Comparison of ENCODE assay signal across 1 cellular context in the genomic region with DNA sequence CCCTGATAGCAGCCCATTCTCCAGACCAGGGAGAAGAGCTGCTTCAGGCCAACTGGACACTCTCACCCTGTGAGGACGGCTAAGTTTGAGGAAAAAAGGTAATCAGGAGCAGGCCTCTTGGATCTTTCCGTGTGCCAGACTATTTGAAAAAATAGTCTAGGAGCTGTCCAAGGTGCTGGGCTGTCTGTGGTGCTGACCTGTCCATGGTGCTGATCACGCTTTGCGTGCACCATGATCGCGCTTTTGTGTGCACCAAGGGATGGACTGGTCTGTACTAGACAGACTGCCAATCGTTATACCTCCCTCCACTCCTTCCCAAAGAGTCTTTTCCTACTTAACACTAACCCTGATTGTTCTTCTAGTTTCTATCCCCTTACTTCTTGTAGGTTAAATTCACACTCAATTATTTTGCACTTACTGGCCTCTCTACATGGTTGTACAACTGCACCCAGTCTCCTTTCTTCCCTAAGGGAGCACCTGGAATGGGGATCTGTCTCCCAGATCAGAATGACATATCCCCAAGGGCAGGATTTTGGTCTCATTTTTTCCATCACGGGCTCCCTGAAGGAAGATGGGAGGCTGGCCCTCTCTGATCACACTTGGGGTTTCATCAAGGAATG.
TF ChIP-seq lines count a peak whose summit lies in the region.

No MANE protein-coding gene starts in this region.

TF ChIP-seq in HepG2, 621 proteins besides CTCF, POLR2A, EP300 and RAD21 (continued from another document and continues in another):
- TF ChIP-seq, protein P1, sequence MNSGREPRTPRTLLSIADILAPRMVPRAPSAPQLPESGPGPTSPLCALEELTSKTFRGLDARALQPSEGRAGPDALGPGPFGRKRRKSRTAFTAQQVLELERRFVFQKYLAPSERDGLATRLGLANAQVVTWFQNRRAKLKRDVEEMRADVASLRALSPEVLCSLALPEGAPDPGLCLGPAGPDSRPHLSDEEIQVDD (CRISPR knock-in tag; IDR thresholded peaks at IDR 0.05; ENCODE audit: borderline replicate concordance): peak; percentile 100
- TF ChIP-seq ZNF383 (CRISPR knock-in tag; IDR thresholded peaks at IDR 0.05; ENCODE audit: borderline replicate concordance) (peak; percentile 81; the same call in 1 of the 2 replicates), NPAS2 (CRISPR knock-in tag; IDR thresholded peaks at IDR 0.05; ENCODE audit: borderline replicate concordance) (peak; percentile 95; the same call in 1 of the 2 replicates), ZFP82 (CRISPR knock-in tag; IDR thresholded peaks at IDR 0.05; ENCODE audit: borderline replicate concordance) (peak; percentile 100), POGZ (CRISPR knock-in tag; IDR thresholded peaks at IDR 0.05) (no peak), ZNF17 (CRISPR knock-in tag; IDR thresholded peaks at IDR 0.05) (peak; percentile 98), ZC3H13 (CRISPR knock-in tag; IDR thresholded peaks at IDR 0.05) (peak; percentile 99), RFXAP (CRISPR knock-in tag; IDR thresholded peaks at IDR 0.05; ENCODE audit: borderline replicate concordance) (peak; percentile 99), HDAC6 (IDR thresholded peaks at IDR 0.05; ENCODE audit: low read depth, low read length) (no peak), ZBTB7B (CRISPR knock-in tag; IDR thresholded peaks at IDR 0.05) (peak; percentile 99), TMF1 (CRISPR knock-in tag; IDR thresholded peaks at IDR 0.05; ENCODE audit: low read depth) (peak; percentile 100), ZNF350 (CRISPR knock-in tag; IDR thresholded peaks at IDR 0.05; ENCODE audit: borderline replicate concordance, low read depth) (peak; percentile 93), ZNF317 (CRISPR knock-in tag; IDR thresholded peaks at IDR 0.05) (peak; percentile 97), ZNF777 (CRISPR knock-in tag; IDR thresholded peaks at IDR 0.05) (peak; percentile 95), KDM3A (CRISPR knock-in tag; IDR thresholded peaks at IDR 0.05; ENCODE audit: low read depth) (peak; percentile 100), ZNF124 (CRISPR knock-in tag; IDR thresholded peaks at IDR 0.05) (peak; percentile 100), ZNF563 (CRISPR knock-in tag; IDR thresholded peaks at IDR 0.05) (peak; percentile 100), ZNF337 (CRISPR knock-in tag; IDR thresholded peaks at IDR 0.05; ENCODE audit: borderline replicate concordance, low read depth) (peak; percentile 99; the same call in 1 of the 2 replicates), ZNF720 (CRISPR knock-in tag; IDR thresholded peaks at IDR 0.05) (peak; percentile 99), ZNF615 (CRISPR knock-in tag; IDR thresholded peaks at IDR 0.05; ENCODE audit: borderline replicate concordance) (peak; percentile 100), ZNF225 (CRISPR knock-in tag; IDR thresholded peaks at IDR 0.05) (peak; percentile 100; the same call in 1 of the 2 replicates), ZNF441 (CRISPR knock-in tag; IDR thresholded peaks at IDR 0.05; ENCODE audit: borderline replicate concordance) (peak; percentile 99), SYNCRIP (IDR thresholded peaks at IDR 0.05; ENCODE audit: insufficient read depth, low read depth, low read length) (no peak), CC2D1A (CRISPR knock-in tag; IDR thresholded peaks at IDR 0.05) (peak; percentile 99), IKZF1 (IDR thresholded peaks at IDR 0.05) (no peak), KDM2A (CRISPR knock-in tag; IDR thresholded peaks at IDR 0.05; ENCODE audit: borderline replicate concordance, low read depth) (peak; percentile 99), SP4 (CRISPR knock-in tag; IDR thresholded peaks at IDR 0.05) (peak; percentile 96), DNMT1 (CRISPR knock-in tag; IDR thresholded peaks at IDR 0.05) (peak; percentile 98; the same call in 1 of the 2 replicates), ZNF546 (CRISPR knock-in tag; conservative IDR thresholded peaks at IDR 0.05) (peak; percentile 100), ASH2L (IDR thresholded peaks at IDR 0.05; ENCODE audit: insufficient read length, low read depth, low read length) (no peak)
- TF ChIP-seq, protein P2, sequence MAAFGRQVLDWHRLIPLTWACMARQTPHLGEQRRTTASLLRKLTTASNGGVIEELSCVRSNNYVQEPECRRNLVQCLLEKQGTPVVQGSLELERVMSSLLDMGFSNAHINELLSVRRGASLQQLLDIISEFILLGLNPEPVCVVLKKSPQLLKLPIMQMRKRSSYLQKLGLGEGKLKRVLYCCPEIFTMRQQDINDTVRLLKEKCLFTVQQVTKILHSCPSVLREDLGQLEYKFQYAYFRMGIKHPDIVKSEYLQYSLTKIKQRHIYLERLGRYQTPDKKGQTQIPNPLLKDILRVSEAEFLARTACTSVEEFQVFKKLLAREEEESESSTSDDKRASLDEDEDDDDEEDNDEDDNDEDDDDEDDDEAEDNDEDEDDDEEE (CRISPR knock-in tag; IDR thresholded peaks at IDR 0.05): peak; percentile 100
- TF ChIP-seq, protein P3, sequence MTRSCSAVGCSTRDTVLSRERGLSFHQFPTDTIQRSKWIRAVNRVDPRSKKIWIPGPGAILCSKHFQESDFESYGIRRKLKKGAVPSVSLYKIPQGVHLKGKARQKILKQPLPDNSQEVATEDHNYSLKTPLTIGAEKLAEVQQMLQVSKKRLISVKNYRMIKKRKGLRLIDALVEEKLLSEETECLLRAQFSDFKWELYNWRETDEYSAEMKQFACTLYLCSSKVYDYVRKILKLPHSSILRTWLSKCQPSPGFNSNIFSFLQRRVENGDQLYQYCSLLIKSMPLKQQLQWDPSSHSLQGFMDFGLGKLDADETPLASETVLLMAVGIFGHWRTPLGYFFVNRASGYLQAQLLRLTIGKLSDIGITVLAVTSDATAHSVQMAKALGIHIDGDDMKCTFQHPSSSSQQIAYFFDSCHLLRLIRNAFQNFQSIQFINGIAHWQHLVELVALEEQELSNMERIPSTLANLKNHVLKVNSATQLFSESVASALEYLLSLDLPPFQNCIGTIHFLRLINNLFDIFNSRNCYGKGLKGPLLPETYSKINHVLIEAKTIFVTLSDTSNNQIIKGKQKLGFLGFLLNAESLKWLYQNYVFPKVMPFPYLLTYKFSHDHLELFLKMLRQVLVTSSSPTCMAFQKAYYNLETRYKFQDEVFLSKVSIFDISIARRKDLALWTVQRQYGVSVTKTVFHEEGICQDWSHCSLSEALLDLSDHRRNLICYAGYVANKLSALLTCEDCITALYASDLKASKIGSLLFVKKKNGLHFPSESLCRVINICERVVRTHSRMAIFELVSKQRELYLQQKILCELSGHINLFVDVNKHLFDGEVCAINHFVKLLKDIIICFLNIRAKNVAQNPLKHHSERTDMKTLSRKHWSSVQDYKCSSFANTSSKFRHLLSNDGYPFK (CRISPR knock-in tag; IDR thresholded peaks at IDR 0.05; ENCODE audit: borderline replicate concordance): peak; percentile 91
- TF ChIP-seq, protein P4, sequence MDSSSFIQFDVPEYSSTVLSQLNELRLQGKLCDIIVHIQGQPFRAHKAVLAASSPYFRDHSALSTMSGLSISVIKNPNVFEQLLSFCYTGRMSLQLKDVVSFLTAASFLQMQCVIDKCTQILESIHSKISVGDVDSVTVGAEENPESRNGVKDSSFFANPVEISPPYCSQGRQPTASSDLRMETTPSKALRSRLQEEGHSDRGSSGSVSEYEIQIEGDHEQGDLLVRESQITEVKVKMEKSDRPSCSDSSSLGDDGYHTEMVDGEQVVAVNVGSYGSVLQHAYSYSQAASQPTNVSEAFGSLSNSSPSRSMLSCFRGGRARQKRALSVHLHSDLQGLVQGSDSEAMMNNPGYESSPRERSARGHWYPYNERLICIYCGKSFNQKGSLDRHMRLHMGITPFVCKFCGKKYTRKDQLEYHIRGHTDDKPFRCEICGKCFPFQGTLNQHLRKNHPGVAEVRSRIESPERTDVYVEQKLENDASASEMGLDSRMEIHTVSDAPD (CRISPR knock-in tag; IDR thresholded peaks at IDR 0.05): peak; percentile 82; the same call in 1 of the 2 replicates
- TF ChIP-seq, protein P5, sequence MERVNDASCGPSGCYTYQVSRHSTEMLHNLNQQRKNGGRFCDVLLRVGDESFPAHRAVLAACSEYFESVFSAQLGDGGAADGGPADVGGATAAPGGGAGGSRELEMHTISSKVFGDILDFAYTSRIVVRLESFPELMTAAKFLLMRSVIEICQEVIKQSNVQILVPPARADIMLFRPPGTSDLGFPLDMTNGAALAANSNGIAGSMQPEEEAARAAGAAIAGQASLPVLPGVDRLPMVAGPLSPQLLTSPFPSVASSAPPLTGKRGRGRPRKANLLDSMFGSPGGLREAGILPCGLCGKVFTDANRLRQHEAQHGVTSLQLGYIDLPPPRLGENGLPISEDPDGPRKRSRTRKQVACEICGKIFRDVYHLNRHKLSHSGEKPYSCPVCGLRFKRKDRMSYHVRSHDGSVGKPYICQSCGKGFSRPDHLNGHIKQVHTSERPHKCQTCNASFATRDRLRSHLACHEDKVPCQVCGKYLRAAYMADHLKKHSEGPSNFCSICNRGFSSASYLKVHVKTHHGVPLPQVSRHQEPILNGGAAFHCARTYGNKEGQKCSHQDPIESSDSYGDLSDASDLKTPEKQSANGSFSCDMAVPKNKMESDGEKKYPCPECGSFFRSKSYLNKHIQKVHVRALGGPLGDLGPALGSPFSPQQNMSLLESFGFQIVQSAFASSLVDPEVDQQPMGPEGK (CRISPR knock-in tag; IDR thresholded peaks at IDR 0.05): peak; percentile 93
- TF ChIP-seq, protein P6, sequence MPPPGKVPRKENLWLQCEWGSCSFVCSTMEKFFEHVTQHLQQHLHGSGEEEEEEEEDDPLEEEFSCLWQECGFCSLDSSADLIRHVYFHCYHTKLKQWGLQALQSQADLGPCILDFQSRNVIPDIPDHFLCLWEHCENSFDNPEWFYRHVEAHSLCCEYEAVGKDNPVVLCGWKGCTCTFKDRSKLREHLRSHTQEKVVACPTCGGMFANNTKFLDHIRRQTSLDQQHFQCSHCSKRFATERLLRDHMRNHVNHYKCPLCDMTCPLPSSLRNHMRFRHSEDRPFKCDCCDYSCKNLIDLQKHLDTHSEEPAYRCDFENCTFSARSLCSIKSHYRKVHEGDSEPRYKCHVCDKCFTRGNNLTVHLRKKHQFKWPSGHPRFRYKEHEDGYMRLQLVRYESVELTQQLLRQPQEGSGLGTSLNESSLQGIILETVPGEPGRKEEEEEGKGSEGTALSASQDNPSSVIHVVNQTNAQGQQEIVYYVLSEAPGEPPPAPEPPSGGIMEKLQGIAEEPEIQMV (CRISPR knock-in tag; IDR thresholded peaks at IDR 0.05; ENCODE audit: low read depth): peak; percentile 98
- TF ChIP-seq, protein P7, sequence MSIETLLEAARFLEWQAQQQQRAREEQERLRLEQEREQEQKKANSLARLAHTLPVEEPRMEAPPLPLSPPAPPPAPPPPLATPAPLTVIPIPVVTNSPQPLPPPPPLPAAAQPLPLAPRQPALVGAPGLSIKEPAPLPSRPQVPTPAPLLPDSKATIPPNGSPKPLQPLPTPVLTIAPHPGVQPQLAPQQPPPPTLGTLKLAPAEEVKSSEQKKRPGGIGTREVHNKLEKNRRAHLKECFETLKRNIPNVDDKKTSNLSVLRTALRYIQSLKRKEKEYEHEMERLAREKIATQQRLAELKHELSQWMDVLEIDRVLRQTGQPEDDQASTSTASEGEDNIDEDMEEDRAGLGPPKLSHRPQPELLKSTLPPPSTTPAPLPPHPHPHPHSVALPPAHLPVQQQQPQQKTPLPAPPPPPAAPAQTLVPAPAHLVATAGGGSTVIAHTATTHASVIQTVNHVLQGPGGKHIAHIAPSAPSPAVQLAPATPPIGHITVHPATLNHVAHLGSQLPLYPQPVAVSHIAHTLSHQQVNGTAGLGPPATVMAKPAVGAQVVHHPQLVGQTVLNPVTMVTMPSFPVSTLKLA (IDR thresholded peaks at IDR 0.05): no peak
- TF ChIP-seq, protein P8, sequence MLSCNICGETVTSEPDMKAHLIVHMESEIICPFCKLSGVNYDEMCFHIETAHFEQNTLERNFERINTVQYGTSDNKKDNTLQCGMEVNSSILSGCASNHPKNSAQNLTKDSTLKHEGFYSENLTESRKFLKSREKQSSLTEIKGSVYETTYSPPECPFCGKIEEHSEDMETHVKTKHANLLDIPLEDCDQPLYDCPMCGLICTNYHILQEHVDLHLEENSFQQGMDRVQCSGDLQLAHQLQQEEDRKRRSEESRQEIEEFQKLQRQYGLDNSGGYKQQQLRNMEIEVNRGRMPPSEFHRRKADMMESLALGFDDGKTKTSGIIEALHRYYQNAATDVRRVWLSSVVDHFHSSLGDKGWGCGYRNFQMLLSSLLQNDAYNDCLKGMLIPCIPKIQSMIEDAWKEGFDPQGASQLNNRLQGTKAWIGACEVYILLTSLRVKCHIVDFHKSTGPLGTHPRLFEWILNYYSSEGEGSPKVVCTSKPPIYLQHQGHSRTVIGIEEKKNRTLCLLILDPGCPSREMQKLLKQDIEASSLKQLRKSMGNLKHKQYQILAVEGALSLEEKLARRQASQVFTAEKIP (CRISPR knock-in tag; IDR thresholded peaks at IDR 0.05; ENCODE audit: borderline replicate concordance): peak; percentile 99
- TF ChIP-seq, protein P9, sequence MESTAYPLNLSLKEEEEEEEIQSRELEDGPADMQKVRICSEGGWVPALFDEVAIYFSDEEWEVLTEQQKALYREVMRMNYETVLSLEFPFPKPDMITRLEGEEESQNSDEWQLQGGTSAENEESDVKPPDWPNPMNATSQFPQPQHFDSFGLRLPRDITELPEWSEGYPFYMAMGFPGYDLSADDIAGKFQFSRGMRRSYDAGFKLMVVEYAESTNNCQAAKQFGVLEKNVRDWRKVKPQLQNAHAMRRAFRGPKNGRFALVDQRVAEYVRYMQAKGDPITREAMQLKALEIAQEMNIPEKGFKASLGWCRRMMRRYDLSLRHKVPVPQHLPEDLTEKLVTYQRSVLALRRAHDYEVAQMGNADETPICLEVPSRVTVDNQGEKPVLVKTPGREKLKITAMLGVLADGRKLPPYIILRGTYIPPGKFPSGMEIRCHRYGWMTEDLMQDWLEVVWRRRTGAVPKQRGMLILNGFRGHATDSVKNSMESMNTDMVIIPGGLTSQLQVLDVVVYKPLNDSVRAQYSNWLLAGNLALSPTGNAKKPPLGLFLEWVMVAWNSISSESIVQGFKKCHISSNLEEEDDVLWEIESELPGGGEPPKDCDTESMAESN (CRISPR knock-in tag; conservative IDR thresholded peaks at IDR 0.05): peak; percentile 99
- TF ChIP-seq, protein P10, sequence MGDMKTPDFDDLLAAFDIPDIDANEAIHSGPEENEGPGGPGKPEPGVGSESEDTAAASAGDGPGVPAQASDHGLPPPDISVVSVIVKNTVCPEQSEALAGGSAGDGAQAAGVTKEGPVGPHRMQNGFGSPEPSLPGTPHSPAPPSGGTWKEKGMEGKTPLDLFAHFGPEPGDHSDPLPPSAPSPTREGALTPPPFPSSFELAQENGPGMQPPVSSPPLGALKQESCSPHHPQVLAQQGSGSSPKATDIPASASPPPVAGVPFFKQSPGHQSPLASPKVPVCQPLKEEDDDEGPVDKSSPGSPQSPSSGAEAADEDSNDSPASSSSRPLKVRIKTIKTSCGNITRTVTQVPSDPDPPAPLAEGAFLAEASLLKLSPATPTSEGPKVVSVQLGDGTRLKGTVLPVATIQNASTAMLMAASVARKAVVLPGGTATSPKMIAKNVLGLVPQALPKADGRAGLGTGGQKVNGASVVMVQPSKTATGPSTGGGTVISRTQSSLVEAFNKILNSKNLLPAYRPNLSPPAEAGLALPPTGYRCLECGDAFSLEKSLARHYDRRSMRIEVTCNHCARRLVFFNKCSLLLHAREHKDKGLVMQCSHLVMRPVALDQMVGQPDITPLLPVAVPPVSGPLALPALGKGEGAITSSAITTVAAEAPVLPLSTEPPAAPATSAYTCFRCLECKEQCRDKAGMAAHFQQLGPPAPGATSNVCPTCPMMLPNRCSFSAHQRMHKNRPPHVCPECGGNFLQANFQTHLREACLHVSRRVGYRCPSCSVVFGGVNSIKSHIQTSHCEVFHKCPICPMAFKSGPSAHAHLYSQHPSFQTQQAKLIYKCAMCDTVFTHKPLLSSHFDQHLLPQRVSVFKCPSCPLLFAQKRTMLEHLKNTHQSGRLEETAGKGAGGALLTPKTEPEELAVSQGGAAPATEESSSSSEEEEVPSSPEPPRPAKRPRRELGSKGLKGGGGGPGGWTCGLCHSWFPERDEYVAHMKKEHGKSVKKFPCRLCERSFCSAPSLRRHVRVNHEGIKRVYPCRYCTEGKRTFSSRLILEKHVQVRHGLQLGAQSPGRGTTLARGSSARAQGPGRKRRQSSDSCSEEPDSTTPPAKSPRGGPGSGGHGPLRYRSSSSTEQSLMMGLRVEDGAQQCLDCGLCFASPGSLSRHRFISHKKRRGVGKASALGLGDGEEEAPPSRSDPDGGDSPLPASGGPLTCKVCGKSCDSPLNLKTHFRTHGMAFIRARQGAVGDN (CRISPR knock-in tag; IDR thresholded peaks at IDR 0.05): peak; percentile 37; the same call in 1 of the 2 replicates
